ENCODE assay signal across 8 cellular contexts in genomic region chrX:47232197-47232802, GRCh38. TPM values are rescaled to one million over a fixed set of nuclear protein-coding genes. Genes with fewer than 3 reads are reported as not detected.
DNase-seq lines count a peak whose midpoint lies in the region; ATAC-seq and TF ChIP-seq lines count a peak whose summit lies in the region.

No MANE protein-coding gene starts in this region.

- peaks cover 14 to 31% (median 22%) of the 10 kb centered on the region in 3 experiments for H3K36me3 Mint-ChIP-seq in H9 (ENCODE audit: insufficient read depth in 1 of 3, low read depth in 3 of 3)
- peaks cover 9% of the 10 kb centered on the region for H3K36me3 Mint-ChIP-seq in T-cell
- no peaks in the 10 kb centered on the region for H3K36me3 Mint-ChIP-seq in glutamatergic neuron (ENCODE audit: unreplicated experiment)

- H2AFZ ChIP-seq in H9 (ENCODE audit: low read length): no peak overlapping the region

- peak overlapping the region; percentile 91 for H3K9ac ChIP-seq in H9 (ENCODE audit: extremely low read depth, insufficient read length, low read length)
- H3K9ac ChIP-seq in skeletal muscle tissue (ENCODE audit: low read depth in 1 of 3, low read length in 3 of 3): peak overlapping the region; percentile 68 to 86 (median 76)

- DNase-seq in H9 (no peak), T-cell (peak in 1 of 34 experiments; percentile 9), glutamatergic neuron (no peak), HCEC 1CT (no peak), DMS 273 (lab: John Stamatoyannopoulos, UW; ENCODE audit: unreplicated experiment) (no peak)

- no peaks in the 10 kb centered on the region; a peak in 1 of 5 replicates for H3K9me3 Mint-ChIP-seq in H9
- no peaks in the 10 kb centered on the region for H3K9me3 Mint-ChIP-seq in T-cell
- H3K9me3 Mint-ChIP-seq in glutamatergic neuron (ENCODE audit: unreplicated experiment): peaks cover 3% of the 10 kb centered on the region

- H4K91ac ChIP-seq in H9 (ENCODE audit: insufficient read length, low read depth, low read length): peak overlapping the region; percentile 42

- H3K4me2 ChIP-seq in H9 (ENCODE audit: insufficient read depth, insufficient read length, low read length): peak overlapping the region; percentile 52

- peak overlapping the region; percentile 54 for H2AK5ac ChIP-seq in H9 (ENCODE audit: insufficient read length, low read length)

- H3K4me3 Mint-ChIP-seq in H9: peak overlapping the region; percentile 98 to 100
- peak overlapping the region; percentile 92 to 96 (median 94) for H3K4me3 Mint-ChIP-seq in T-cell
- H3K4me3 Mint-ChIP-seq in glutamatergic neuron (ENCODE audit: unreplicated experiment): peak overlapping the region; percentile 99

- H3K4me1 ChIP-seq in H9 (ENCODE audit: insufficient read depth, low read length) (0 out of 2 replicates have a peak, but pooled peaks cover 2% of the 10 kb centered on the region), skeletal muscle tissue (ENCODE audit: control insufficient read depth in 3 of 3, insufficient read depth in 3 of 3, low read length in 3 of 3) (peaks cover 0 to 8% (median 3%) of the 10 kb centered on the region in 3 donors)

- peaks cover 5% of the 10 kb centered on the region for H3K23me2 ChIP-seq in H9 (ENCODE audit: insufficient read length, low read depth, low read length, poor library complexity, severe bottlenecking)

- TF ChIP-seq CTCF in H9 (conservative IDR thresholded peaks at IDR 0.05) (no peak), glutamatergic neuron (IDR thresholded peaks at IDR 0.05; ENCODE audit: partially characterized antibody, unreplicated experiment) (no peak)

- peaks cover 2% of the 10 kb centered on the region for H3K79me1 ChIP-seq in H9 (ENCODE audit: insufficient read depth, low read depth, low read length, poor library complexity, severe bottlenecking)

- POLR2A ChIA-PET in T-cell (lab: Charles Lee): no interaction called here

- H3K79me2 ChIP-seq in H9 (ENCODE audit: insufficient read depth, low read length): peaks cover 15% of the 10 kb centered on the region; the same call in 1 of the 2 replicates

- no peak for ATAC-seq in T-cell (replicated peaks in 1 of 4)
- ATAC-seq in HG03457 (IDR thresholded peaks at IDR 0.05; ENCODE audit: unreplicated experiment): no peak
- no peak for ATAC-seq in GM19328 (IDR thresholded peaks at IDR 0.05; ENCODE audit: unreplicated experiment)

- H2BK5ac ChIP-seq in H9 (ENCODE audit: insufficient read length, low read length): no peak overlapping the region

- no peak overlapping the region for H2BK15ac ChIP-seq in H9 (ENCODE audit: low read depth, low read length)

- peak overlapping the region; percentile 93; the same call in 1 of the 2 replicates for H3K14ac ChIP-seq in H9 (ENCODE audit: insufficient read depth, low read length)

- H3K23ac ChIP-seq in H9 (ENCODE audit: insufficient read length, low read depth, low read length): no peak overlapping the region

- H3K4me3 ChIP-seq in skeletal muscle tissue (ENCODE audit: low read length in 3 of 3): peak overlapping the region; percentile 58 to 78 (median 60)

- peak overlapping the region; percentile 67 for H2BK12ac ChIP-seq in H9 (ENCODE audit: insufficient read length, low read depth, low read length)

- peaks cover 8 to 13% (median 12%) of the 10 kb centered on the region in 3 donors for H3K36me3 ChIP-seq in skeletal muscle tissue (ENCODE audit: control insufficient read depth in 3 of 3, insufficient read depth in 3 of 3, low read length in 3 of 3)

- H2BK20ac ChIP-seq in H9 (ENCODE audit: low read depth, low read length, poor library complexity, severe bottlenecking): no peak overlapping the region

- H3K4ac ChIP-seq in H9 (ENCODE audit: low read depth, low read length): 0 out of 2 replicates have a peak overlapping the region, but pooled peaks have one; percentile 51

- no peak overlapping the region for H3K56ac ChIP-seq in H9 (ENCODE audit: insufficient read length, low read depth, low read length)

- peak overlapping the region; percentile 57 for H4K8ac ChIP-seq in H9 (replicated peaks; ENCODE audit: insufficient read length, low read depth, low read length)

- CTCF ChIA-PET in T-cell (lab: Charles Lee): interaction anchor here in 1 of 2 donors (1.6 kb wide), 1 partner anchor 152 kb away, joined by 5 read pairs; no protein-coding TSS in a partner anchor

- H3T11ph ChIP-seq in H9 (ENCODE audit: low read length): no peak overlapping the region

- no CpG with 5 or more reads among the region's 8 CpGs for WGBS in H9 (ENCODE audit: extremely low coverage, insufficient read length, low lambda C conversion rate)

- H3K27me3 Mint-ChIP-seq in H9 (ENCODE audit: low read depth) (peaks cover 3% of the 10 kb centered on the region; the same call in 1 of the 2 replicates), T-cell (no peaks in the 10 kb centered on the region), glutamatergic neuron (ENCODE audit: unreplicated experiment) (peaks cover 3% of the 10 kb centered on the region)

- H3K27ac ChIP-seq in H9 (ENCODE audit: insufficient read length, low read depth, low read length) (peak overlapping the region; percentile 93), skeletal muscle tissue (ENCODE audit: low read depth, low read length) (peak overlapping the region; percentile 94)

- H3K27me3 ChIP-seq in H9 (ENCODE audit: insufficient read depth, low read length) (no peaks in the 10 kb centered on the region), skeletal muscle tissue (ENCODE audit: control insufficient read depth in 3 of 3, insufficient read depth in 3 of 3, low read length in 3 of 3) (no peaks in the 10 kb centered on the region)

- H3K4me1 Mint-ChIP-seq in H9: peaks cover 5 to 24% of the 10 kb centered on the region in 2 experiments
- H3K4me1 Mint-ChIP-seq in T-cell: peaks cover 29 to 32% (median 31%) of the 10 kb centered on the region in 3 donors
- H3K4me1 Mint-ChIP-seq in glutamatergic neuron (ENCODE audit: low read depth, unreplicated experiment): peaks cover 6% of the 10 kb centered on the region

- peaks cover 2% of the 10 kb centered on the region for H4K20me1 ChIP-seq in H9 (ENCODE audit: control insufficient read depth, insufficient read depth, insufficient read length)

- H3K27ac Mint-ChIP-seq in H9 (peak overlapping the region; percentile 100), T-cell (peak overlapping the region; percentile 99), glutamatergic neuron (ENCODE audit: unreplicated experiment) (peak overlapping the region; percentile 100)

- peak overlapping the region; percentile 66 for H4K5ac ChIP-seq in H9 (ENCODE audit: insufficient read length, low read depth, low read length)

- no peaks in the 10 kb centered on the region for H3K9me3 ChIP-seq in H9 (ENCODE audit: control insufficient read depth, low read depth, low read length)
- no peaks in the 10 kb centered on the region for H3K9me3 ChIP-seq in skeletal muscle tissue (ENCODE audit: control insufficient read depth in 3 of 3, low read length in 3 of 3)

- no peak overlapping the region for H2BK120ac ChIP-seq in H9 (ENCODE audit: low read depth, low read length, poor library complexity, severe bottlenecking)

- H3K18ac ChIP-seq in H9 (ENCODE audit: insufficient read length, low read depth, low read length): peak overlapping the region; percentile 95

RNA-seq across cellular contexts. Expression of gene USP11, which starts 0.5 kb away (rescaled TPM):
- total RNA-seq in H9 (2021) (150 and 153 TPM in 2 replicates), T-cell (100 to 1,000 TPM in 1 of 5 donors, 10 to 100 TPM in 4; 72.3 to 122 (median 85.5) TPM), glutamatergic neuron (ENCODE audit: unreplicated experiment) (190 TPM), skeletal muscle tissue (61.1 TPM)

RNA-seq across cellular contexts. Expression of gene CDK16, which starts 13.8 kb away (rescaled TPM):
- total RNA-seq in H9 (2021) (224 and 226 TPM in 2 replicates), T-cell (100 to 1,000 TPM in 2 of 5 donors, 10 to 100 TPM in 3; 54.7 to 139 (median 60.4) TPM), glutamatergic neuron (ENCODE audit: unreplicated experiment) (181 TPM), skeletal muscle tissue (38.6 TPM)

RNA-seq across cellular contexts. Expression of gene UBA1, which starts 38.7 kb away (rescaled TPM):
- total RNA-seq in H9 (2021): 421 and 427 TPM in 2 replicates
- total RNA-seq in T-cell: 100 to 1,000 TPM; 116 to 177 (median 149) TPM
- 503 TPM for total RNA-seq in glutamatergic neuron (ENCODE audit: unreplicated experiment)
- total RNA-seq in skeletal muscle tissue: 57.4 TPM
